In the genomic region with DNA sequence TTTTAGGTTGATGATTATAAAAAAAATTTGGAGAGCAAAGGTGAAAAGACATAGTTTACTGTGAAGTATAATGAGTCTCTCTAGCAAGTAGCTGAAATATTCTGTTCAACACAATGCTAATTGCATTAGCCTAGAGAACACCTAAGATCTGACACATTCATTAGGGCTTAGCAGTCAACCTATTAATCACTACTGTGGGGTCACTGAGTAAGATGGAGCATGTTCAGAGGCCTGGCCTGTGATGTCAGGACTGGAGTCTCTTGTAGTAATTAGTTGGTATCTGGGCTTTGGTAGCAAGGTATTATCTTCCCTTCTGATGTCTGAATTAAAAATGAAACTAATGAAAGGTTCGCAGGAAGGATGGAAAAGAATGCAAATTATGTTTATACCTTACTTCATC, we compare ENCODE assay signal across 25 cellular contexts.
DNase-seq lines count a peak whose midpoint lies in the region; ATAC-seq and TF ChIP-seq lines count a peak whose summit lies in the region.
"Had no signal": no experiment of that assay in that cellular context is flagged by ENCODE, and none has a peak within 500 bp of the region (broad histone marks: within the 10 kb centered on the region; RNA-seq: fewer than 3 reads in every experiment).

No MANE protein-coding gene starts in this region.

- no peak overlapping the region for H2AFZ ChIP-seq in smooth muscle cell (ENCODE audit: low read depth)

- H3K4me1 ChIP-seq in smooth muscle cell (ENCODE audit: low read depth), result peaks cover 9% of the 10 kb centered on the region
- H3K4me1 ChIP-seq: ascending aorta, Peyer's patch, psoas muscle, upper lobe of right lung had no signal

- WGBS in smooth muscle cell (ENCODE audit: low lambda C conversion rate), result 96% methylated on average over 1 of the region's 1 CpG

- H3K9me3 ChIP-seq in smooth muscle cell (replicated peaks; ENCODE audit: low read depth), result no peaks in the 10 kb centered on the region
- H3K9me3 ChIP-seq: ascending aorta, heart left ventricle, Peyer's patch, psoas muscle, upper lobe of right lung had no signal

- no peaks in the 10 kb centered on the region for H3K36me3 ChIP-seq in smooth muscle cell (ENCODE audit: low read depth)
- H3K36me3 ChIP-seq: Peyer's patch, upper lobe of right lung had no signal

- H3K79me2 ChIP-seq in smooth muscle cell (ENCODE audit: low read depth), result no peaks in the 10 kb centered on the region

- H3K27me3 ChIP-seq in smooth muscle cell (ENCODE audit: low read depth), result no peaks in the 10 kb centered on the region
- H3K27me3 ChIP-seq: ascending aorta, heart left ventricle, Peyer's patch, upper lobe of right lung had no signal

- ATAC-seq in activated CD4-positive, CD25-positive, alpha-beta regulatory T cell treated with anti-CD3 and anti-CD28 coated beads, Interleukin-2, amount 50 U/mL, for 24 hours, result peak; percentile 65 to 73
- ATAC-seq in HG03469 (IDR thresholded peaks at IDR 0.05; ENCODE audit: unreplicated experiment), result no peak
- ATAC-seq: heart left ventricle, left colon, psoas muscle, upper lobe of right lung had no signal

- no peak overlapping the region for H3K9ac ChIP-seq in smooth muscle cell (ENCODE audit: low read depth)

- DNase-seq in activated CD4-positive, CD25-positive, alpha-beta regulatory T cell treated with anti-CD3 and anti-CD28 coated beads, Interleukin-2, amount 50 U/mL, for 72 hours, result no peak
- DNase-seq in NCI-H82 treated with DMSO at 0.1 percent for 48 hours (lab: John Stamatoyannopoulos, UW; ENCODE audit: unreplicated experiment) (peak; percentile 87), epithelial cell of esophagus (ENCODE audit: low read depth) (peak; percentile 77), smooth muscle cell (lab: John Stamatoyannopoulos, UW; ENCODE audit: unreplicated experiment) (no peak), SW480 (ENCODE audit: low spot score) (no peak), CD1c-positive myeloid dendritic cell (ENCODE audit: extremely low spot score) (no peak)
- DNase-seq: activated CD4-positive, alpha-beta T cell treated with anti-CD3 and anti-CD28 coated beads, Interleukin-2, amount 10 ng/mL, durations not matched to agents 24 days and 14 days; activated naive CD4-positive, alpha-beta T cell treated with anti-CD3 and anti-CD28 coated beads, Interleukin-2, amount 10 ng/mL, durations not matched to agents 7 days and 5 days; CD4-positive, alpha-beta memory T cell; dermis blood vessel endothelial cell; DMS153; H7; heart left ventricle; Karpas-422; left colon; NCI-H2081 treated with DMSO at 0.1 percent for 48 hours; NCI-H446 treated with DMSO at 0.1 percent for 48 hours; Peyer's patch; psoas muscle; stimulated activated CD4-positive, alpha-beta T cell treated with anti-CD3 and anti-CD28 coated beads, Interleukin-1b, Interleukin-23, amount 100 ng/mL, for 48 hours; upper lobe of right lung had no signal

- peak overlapping the region; percentile 56 for H3K4me2 ChIP-seq in smooth muscle cell

- peaks cover 7% of the 10 kb centered on the region for H3F3A ChIP-seq in smooth muscle cell (ENCODE audit: low read depth)

- TF ChIP-seq CTCF in epithelial cell of esophagus (IDR thresholded peaks at IDR 0.05; ENCODE audit: insufficient read depth, low read depth, low read length, missing control alignments), result no peak
- TF ChIP-seq CTCF in smooth muscle cell (IDR thresholded peaks at IDR 0.05; ENCODE audit: borderline replicate concordance, insufficient read depth, poor library complexity, severe bottlenecking), result no peak

- no peaks in the 10 kb centered on the region for H4K20me1 ChIP-seq in smooth muscle cell (ENCODE audit: low read depth)

- peak overlapping the region; percentile 34 for H3K27ac ChIP-seq in smooth muscle cell (ENCODE audit: low read depth)
- H3K27ac ChIP-seq: 22Rv1, ascending aorta, heart left ventricle, Peyer's patch, psoas muscle, upper lobe of right lung had no signal

- H3K4me3 ChIP-seq in epithelial cell of esophagus (ENCODE audit: low read length) (no peak overlapping the region), smooth muscle cell (no peak overlapping the region)
- H3K4me3 ChIP-seq: ascending aorta, heart left ventricle, Peyer's patch, psoas muscle, upper lobe of right lung had no signal

Comparison
In these comparisons a context has a peak if more than half of its experiments do, and no peak if none do; other contexts are left out.
1. DNase-seq: peak in NCI-H82 treated with DMSO at 0.1 percent for 48 hours (single experiment) and epithelial cell of esophagus (single experiment); none in activated CD4-positive, CD25-positive, alpha-beta regulatory T cell treated with anti-CD3 and anti-CD28 coated beads, Interleukin-2, amount 50 U/mL, for 72 hours (single experiment), smooth muscle cell (single experiment), SW480 (single experiment) and CD1c-positive myeloid dendritic cell (single experiment).